In the genomic region with DNA sequence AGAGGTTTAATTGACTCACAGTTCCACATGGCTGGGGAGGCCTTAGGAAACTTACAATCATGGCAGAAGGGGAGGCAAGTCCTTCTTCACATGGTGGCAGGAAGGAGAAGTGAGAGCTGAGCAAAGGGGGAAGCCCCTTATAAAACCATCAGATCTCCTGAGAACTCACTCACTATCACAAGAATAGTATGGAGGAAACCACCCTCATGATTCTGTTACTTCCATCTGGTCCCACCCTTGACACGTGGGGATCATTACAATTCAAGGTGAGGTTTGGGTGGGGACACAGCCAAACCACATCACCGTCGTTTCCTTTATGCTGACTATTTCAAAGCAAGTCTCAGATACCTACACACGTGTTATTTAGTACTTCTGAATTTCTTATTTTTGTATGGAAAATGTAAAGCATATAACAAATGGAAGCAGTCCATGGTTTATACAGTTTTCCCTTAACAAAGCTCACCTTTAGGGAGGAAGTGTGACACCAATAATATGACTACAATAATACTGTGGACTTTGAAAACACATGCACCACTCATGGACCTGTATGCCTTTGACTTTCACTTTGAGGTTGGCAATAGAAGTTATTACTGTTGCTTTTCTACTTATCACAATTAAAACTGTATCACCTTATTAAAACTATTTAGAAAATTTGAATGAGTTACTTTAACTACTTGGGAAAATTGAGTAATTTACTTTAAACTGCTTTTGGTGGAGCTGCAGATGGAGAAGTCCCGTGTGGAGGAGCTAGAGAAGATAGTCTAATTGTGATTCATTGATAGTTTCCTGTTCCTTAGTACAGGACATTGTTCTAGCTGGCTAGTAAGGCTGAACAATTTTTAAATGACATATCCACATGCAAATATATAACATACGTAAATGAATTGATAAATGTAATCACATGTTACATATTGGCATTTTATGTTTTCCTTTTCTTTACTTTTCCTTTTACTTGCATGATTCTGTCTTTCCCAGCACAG, we compare ENCODE assay signal across 16 cellular contexts. TPM values are rescaled to one million over a fixed set of nuclear protein-coding genes. Genes with fewer than 3 reads are reported as not detected.
DNase-seq lines count a peak whose midpoint lies in the region; ATAC-seq, FAIRE-seq and TF ChIP-seq lines count a peak whose summit lies in the region.
"Had no signal": no experiment of that assay in that cellular context is flagged by ENCODE, and none has a peak within 500 bp of the region (broad histone marks: within the 10 kb centered on the region; RNA-seq: fewer than 3 reads in every experiment).

No MANE protein-coding gene starts in this region.

- peaks cover 60% of the 10 kb centered on the region for H3K79me2 ChIP-seq in endothelial cell of umbilical vein (ENCODE audit: control insufficient read depth, insufficient read depth, low read length)

- peaks cover 2% of the 10 kb centered on the region for H3K36me3 Mint-ChIP-seq in CD8-positive, alpha-beta T cell
- H3K36me3 Mint-ChIP-seq in T-helper 1 cell treated with Interleukin-12 subunit alpha and Interleukin-12 subunit beta and Interleukin-4 antibody, amounts not matched to agents 30 μg/mL and 1 μg/mL, for 36 hours (ENCODE audit: low read depth), result peaks cover 10% of the 10 kb centered on the region

- H3K36me3 ChIP-seq in CD8-positive, alpha-beta T cell (ENCODE audit: insufficient read depth, low read length), result no peaks in the 10 kb centered on the region
- H3K36me3 ChIP-seq in endothelial cell of umbilical vein (ENCODE audit: control insufficient read depth in 2 of 2, extremely low read depth in 1 of 2, insufficient read depth in 2 of 2, low read length in 2 of 2), result no peaks in the 10 kb centered on the region
- no peaks in the 10 kb centered on the region for H3K36me3 ChIP-seq in adrenal gland (replicated peaks in 1 of 2)
- H3K36me3 ChIP-seq: thoracic aorta had no signal

- ATAC-seq in A549 (no peak), HG02571 (IDR thresholded peaks at IDR 0.05; ENCODE audit: unreplicated experiment) (no peak)
- ATAC-seq in CD8-positive, alpha-beta T cell, result peak; percentile 66
- ATAC-seq: activated CD8-positive, alpha-beta memory T cell treated with anti-CD3 and anti-CD28 coated beads, Interleukin-2, amount 10 ng/mL, durations not matched to agents 7 days and 5 days; HepG2; SK-N-SH treated with all-trans-retinoic acid at 6 μM for 48 hours had no signal

- peak overlapping the region; percentile 26 for H3K4me3 Mint-ChIP-seq in CD8-positive, alpha-beta T cell
- H3K4me3 Mint-ChIP-seq in T-helper 1 cell treated with Interleukin-12 subunit alpha and Interleukin-12 subunit beta and Interleukin-4 antibody, amounts not matched to agents 30 μg/mL and 1 μg/mL, for 36 hours, result no peak overlapping the region
- H3K4me3 Mint-ChIP-seq: activated CD8-positive, alpha-beta memory T cell treated with anti-CD3 and anti-CD28 coated beads, Interleukin-2, amount 10 ng/mL, durations not matched to agents 7 days and 5 days had no signal

- intact Hi-C loops in CD8-positive, alpha-beta T cell (cut with DNase I, micrococcal nuclease), result no loop called here
- intact Hi-C loops in endothelial cell of umbilical vein (cut with micrococcal nuclease), result no loop called here
- intact Hi-C loops in adrenal gland (cut with DNase I), result no loop called here

- peaks cover 46% of the 10 kb centered on the region for H3K4me1 Mint-ChIP-seq in CD8-positive, alpha-beta T cell (ENCODE audit: low read depth)
- H3K4me1 Mint-ChIP-seq in T-helper 1 cell treated with Interleukin-12 subunit alpha and Interleukin-12 subunit beta and Interleukin-4 antibody, amounts not matched to agents 30 μg/mL and 1 μg/mL, for 36 hours (ENCODE audit: low read depth), result peaks cover 14% of the 10 kb centered on the region

- TF ChIP-seq CTCF in A549 (IDR thresholded peaks at IDR 0.05) (no peak), endothelial cell of umbilical vein (IDR thresholded peaks at IDR 0.05; ENCODE audit: extremely low read depth in 1 of 2, insufficient read depth in 1 of 2, low read depth in 1 of 2, low read length in 2 of 2) (no peak), adrenal gland (IDR thresholded peaks at IDR 0.05) (no peak)
- no peak for TF ChIP-seq CTCF in CD8-positive, alpha-beta T cell (IDR thresholded peaks at IDR 0.05)

- no peak for TF ChIP-seq RAD21 in A549 (conservative IDR thresholded peaks at IDR 0.05 in 1 of 2, IDR thresholded peaks at IDR 0.05 in 1 of 2)

- H3K27ac Mint-ChIP-seq in CD8-positive, alpha-beta T cell, result peak overlapping the region; percentile 78
- H3K27ac Mint-ChIP-seq in T-helper 1 cell treated with Interleukin-12 subunit alpha and Interleukin-12 subunit beta and Interleukin-4 antibody, amounts not matched to agents 30 μg/mL and 1 μg/mL, for 36 hours, result peak overlapping the region; percentile 36
- H3K27ac Mint-ChIP-seq: activated CD8-positive, alpha-beta memory T cell treated with anti-CD3 and anti-CD28 coated beads, Interleukin-2, amount 10 ng/mL, durations not matched to agents 7 days and 5 days had no signal

- TF ChIP-seq POLR2A in A549 (IDR thresholded peaks at IDR 0.05; ENCODE audit: low read length), result no peak
- TF ChIP-seq POLR2A in endothelial cell of umbilical vein (IDR thresholded peaks at IDR 0.05; ENCODE audit: low read depth, low read length), result no peak
- TF ChIP-seq POLR2A in adrenal gland (IDR thresholded peaks at IDR 0.05), result no peak

- H3K4me3 ChIP-seq in A549 (no peak overlapping the region), endothelial cell of umbilical vein (replicated peaks in 1 of 3; ENCODE audit: insufficient read depth in 1 of 3, low read depth in 1 of 3, low read length in 3 of 3) (no peak overlapping the region), adrenal gland (no peak overlapping the region)
- no peak overlapping the region for H3K4me3 ChIP-seq in CD8-positive, alpha-beta T cell (ENCODE audit: low read depth, low read length)
- H3K4me3 ChIP-seq: thoracic aorta had no signal

- no peak for TF ChIP-seq EP300 in A549 (IDR thresholded peaks at IDR 0.05)

- POLR2A ChIA-PET in A549 (lab: Yijun Ruan, JAX) (no interaction called here), endothelial cell of umbilical vein (lab: Charles Lee) (interaction anchor here (0.7 to 1.0 kb wide), 2 partner anchors 8 to 13 kb away, joined by 3 read pairs; no protein-coding TSS in a partner anchor)
- POLR2A ChIA-PET in CD8-positive, alpha-beta T cell (lab: Charles Lee), result interaction anchor here (1.4 kb wide), 1 partner anchor 18 kb away, joined by 3 read pairs; no protein-coding TSS in a partner anchor

- H3K9me3 Mint-ChIP-seq in CD8-positive, alpha-beta T cell, result peaks cover 8% of the 10 kb centered on the region
- peaks cover 39% of the 10 kb centered on the region for H3K9me3 Mint-ChIP-seq in T-helper 1 cell treated with Interleukin-12 subunit alpha and Interleukin-12 subunit beta and Interleukin-4 antibody, amounts not matched to agents 30 μg/mL and 1 μg/mL, for 36 hours

- no peaks in the 10 kb centered on the region for H3K27me3 ChIP-seq in CD8-positive, alpha-beta T cell (ENCODE audit: insufficient read depth, low read length)
- no peaks in the 10 kb centered on the region for H3K27me3 ChIP-seq in endothelial cell of umbilical vein (ENCODE audit: control insufficient read depth in 2 of 2, insufficient read depth in 2 of 2, low read length in 2 of 2)
- no peaks in the 10 kb centered on the region for H3K27me3 ChIP-seq in adrenal gland

- peaks cover 61% of the 10 kb centered on the region for H3K4me1 ChIP-seq in A549
- H3K4me1 ChIP-seq in CD8-positive, alpha-beta T cell (ENCODE audit: insufficient read depth, low read length), result peaks cover 33% of the 10 kb centered on the region
- H3K4me1 ChIP-seq in endothelial cell of umbilical vein (ENCODE audit: control insufficient read depth, extremely low read depth, insufficient read depth, low read length), result peaks cover 53% of the 10 kb centered on the region
- H3K4me1 ChIP-seq in adrenal gland (replicated peaks in 1 of 2), result no peaks in the 10 kb centered on the region

- H3K9ac ChIP-seq in endothelial cell of umbilical vein (replicated peaks; ENCODE audit: extremely low read depth, insufficient read depth, low read length), result no peak overlapping the region

- BruUV-seq in endothelial cell of umbilical vein (replicated peaks; lab: Mats Ljungman, UMichigan), result no TSS peak

- H3K9me3 ChIP-seq in A549, result no peaks in the 10 kb centered on the region
- no peaks in the 10 kb centered on the region for H3K9me3 ChIP-seq in CD8-positive, alpha-beta T cell (ENCODE audit: low read length)
- no peaks in the 10 kb centered on the region for H3K9me3 ChIP-seq in endothelial cell of umbilical vein (replicated peaks; ENCODE audit: control insufficient read depth, insufficient read depth, low read length)
- no peaks in the 10 kb centered on the region for H3K9me3 ChIP-seq in adrenal gland (replicated peaks in 1 of 3)
- H3K9me3 ChIP-seq: thoracic aorta had no signal

- H3K27ac ChIP-seq in A549 (0 out of 6 replicates have a peak overlapping the region, but pooled peaks of 1 of the 2 experiments have one; percentile 23), endothelial cell of umbilical vein (ENCODE audit: insufficient read depth, low read depth, low read length) (peak overlapping the region; percentile 65), caudate nucleus (ENCODE audit: low read depth, low read length) (no peak overlapping the region), adrenal gland (no peak overlapping the region)
- no peak overlapping the region for H3K27ac ChIP-seq in CD8-positive, alpha-beta T cell (ENCODE audit: low read depth, low read length)
- H3K27ac ChIP-seq: thoracic aorta had no signal

- H3K27me3 Mint-ChIP-seq in CD8-positive, alpha-beta T cell (ENCODE audit: low read depth), result no peaks in the 10 kb centered on the region
- peaks cover 4% of the 10 kb centered on the region for H3K27me3 Mint-ChIP-seq in T-helper 1 cell treated with Interleukin-12 subunit alpha and Interleukin-12 subunit beta and Interleukin-4 antibody, amounts not matched to agents 30 μg/mL and 1 μg/mL, for 36 hours (ENCODE audit: low read depth)
- H3K27me3 Mint-ChIP-seq: activated CD8-positive, alpha-beta memory T cell treated with anti-CD3 and anti-CD28 coated beads, Interleukin-2, amount 10 ng/mL, durations not matched to agents 7 days and 5 days had no signal

- DNase-seq in A549 (ENCODE audit: low read depth in 1 of 2, low spot score in 1 of 2) (no peak), endothelial cell of umbilical vein (ENCODE audit: low read depth, low spot score) (peak; percentile 55), caudate nucleus (lab: John Stamatoyannopoulos, UW) (no peak), adrenal gland (no peak)
- DNase-seq in CD8-positive, alpha-beta T cell, result peak in 2 of 7 experiments; percentile 12 to 72
- DNase-seq in stimulated activated CD4-positive, alpha-beta T cell treated with anti-CD3 and anti-CD28 coated beads, Interleukin-4, amount 100 ng/mL, for 4 hours, result no peak
- DNase-seq: activated CD8-positive, alpha-beta memory T cell treated with anti-CD3 and anti-CD28 coated beads, Interleukin-2, amount 10 ng/mL, durations not matched to agents 7 days and 5 days; effector CD8-positive, alpha-beta T cell; kidney; NCI-H82; nucleus accumbens had no signal

- dilution Hi-C loops in endothelial cell of umbilical vein (cut with MboI; ENCODE audit: extremely low pct_ligation_motif_present, low sequenced_read_pairs), result no loop called here

- CTCF ChIA-PET in A549 (lab: Yijun Ruan, JAX), result interaction anchor here (0.9 to 1.9 kb wide), 6 partner anchors 8 to 245 kb away, joined by 3 to 5 read pairs (median 4); no protein-coding TSS in a partner anchor
- CTCF ChIA-PET in CD8-positive, alpha-beta T cell (lab: Charles Lee), result interaction anchor here (1.7 to 1.8 kb wide), 2 partner anchors 12 to 46 kb away, joined by 4 to 7 read pairs; no protein-coding TSS in a partner anchor
- CTCF ChIA-PET in endothelial cell of umbilical vein (lab: Charles Lee), result interaction anchor here (1.4 to 4.5 kb wide), 2 partner anchors 14 to 36 kb away, joined by 8 to 21 read pairs; no protein-coding TSS in a partner anchor

- H3K4me2 ChIP-seq in A549 (0 out of 3 replicates have a peak overlapping the region, but pooled peaks have one; percentile 7), endothelial cell of umbilical vein (ENCODE audit: insufficient read depth, low read length) (peak overlapping the region; percentile 48)

- no peak overlapping the region for H2AFZ ChIP-seq in endothelial cell of umbilical vein (ENCODE audit: low read depth, low read length)

- WGBS in A549 (ENCODE audit: missing lambda C conversion rate), result 89% methylated on average over 6 of the region's 6 CpGs
- 77 to 91% (median 82%) methylated on average over 6 of the region's 6 CpGs for WGBS in adrenal gland, 4 donors

- H4K20me1 ChIP-seq in endothelial cell of umbilical vein (replicated peaks; ENCODE audit: control insufficient read depth, extremely low read depth, insufficient read depth, low read length), result no peaks in the 10 kb centered on the region

- FAIRE-seq in A549 (lab: Jason Lieb, UNC) (no peak), endothelial cell of umbilical vein (lab: Jason Lieb, UNC) (peak; percentile 83)
- FAIRE-seq: HepG2, kidney had no signal

- H3K9me1 ChIP-seq in endothelial cell of umbilical vein (replicated peaks; ENCODE audit: control insufficient read depth, extremely low read depth, insufficient read depth, low read length), result no peaks in the 10 kb centered on the region

RNA-seq across cellular contexts. Expression of gene MTCL1, which starts 37.3 kb away (rescaled TPM):
- polyA plus RNA-seq in A549 (2011; rRNA removed) (43.6 and 44.4 TPM in 2 replicates), A549 (2017; fragmentation: RNase III; extraction: RNeasy Plus Mini Kit Qiagen cat#74134 plus additional on column Dnase treatment) (48.6 to 56.0 TPM (median 49.6 TPM) in 3 replicates), endothelial cell of umbilical vein (11.9 and 14.0 TPM in 2 replicates), adrenal gland (10 to 100 TPM in 1 of 3 donors, 1 to 10 TPM in 2; 2.3 to 12.5 (median 4.9) TPM)
- 37.2 and 44.0 TPM in 2 replicates for polyA plus RNA-seq in A549 (2012; cell fraction: cytosol; rRNA removed)
- polyA plus RNA-seq in A549 (2012; cell fraction: nucleus; rRNA removed), result 153 and 157 TPM in 2 replicates
- polyA minus RNA-seq in A549 (2011; rRNA and poly(A)+ RNA removed), result 66.2 and 67.8 TPM in 2 replicates
- under 1 TPM; 0.19 to 0.75 TPM for total RNA-seq in CD8-positive, alpha-beta T cell
- total RNA-seq in endothelial cell of umbilical vein (36.7 and 75.7 TPM in 2 replicates), adrenal gland (1 to 10 TPM in 5 of 8 donors, under 1 TPM in 3; 0.43 to 4.4 (median 1.4) TPM)
- polyA plus RNA-seq in endothelial cell of umbilical vein (2011; cell fraction: cytosol; rRNA removed), result 9.9 and 12.7 TPM in 2 replicates
- polyA plus RNA-seq in endothelial cell of umbilical vein (2011; cell fraction: nucleus; rRNA removed), result 75.8 and 89.8 TPM in 2 replicates
- polyA plus RNA-seq in endothelial cell of umbilical vein (2012), result 41.8 and 46.2 TPM in 2 replicates
- polyA minus RNA-seq in endothelial cell of umbilical vein, result 29.2 and 36.3 TPM in 2 replicates
- 14.4 TPM for polyA minus RNA-seq in endothelial cell of umbilical vein (2011; cell fraction: cytosol; rRNA and poly(A)+ RNA removed)
- 68.5 and 70.3 TPM in 2 replicates for polyA minus RNA-seq in endothelial cell of umbilical vein (2011; cell fraction: nucleus; rRNA and poly(A)+ RNA removed)
